ENCODE assay signal across 4 cellular contexts in genomic region chr7:93811198-93811597, GRCh38.
"Had no signal": no experiment of that assay in that cellular context is flagged by ENCODE, and none has a peak within 500 bp of the region (broad histone marks: within the 10 kb centered on the region; RNA-seq: fewer than 3 reads in every experiment).

No MANE protein-coding gene starts in this region.

- H3K9me3 Mint-ChIP-seq: GM23338, H9 had no signal

- H3K4me1 Mint-ChIP-seq: GM23338 had no signal

- H3K27ac Mint-ChIP-seq: GM23338, H9 had no signal

- DNase-seq: H9, HCEC 1CT, IMR-90 had no signal

- H3K4me3 Mint-ChIP-seq: GM23338, H9 had no signal

- ATAC-seq: GM23338 had no signal

- H3K4me3 ChIP-seq: GM23338 had no signal
